Comparison of ENCODE assay signal across 10 cellular contexts in the genomic region with DNA sequence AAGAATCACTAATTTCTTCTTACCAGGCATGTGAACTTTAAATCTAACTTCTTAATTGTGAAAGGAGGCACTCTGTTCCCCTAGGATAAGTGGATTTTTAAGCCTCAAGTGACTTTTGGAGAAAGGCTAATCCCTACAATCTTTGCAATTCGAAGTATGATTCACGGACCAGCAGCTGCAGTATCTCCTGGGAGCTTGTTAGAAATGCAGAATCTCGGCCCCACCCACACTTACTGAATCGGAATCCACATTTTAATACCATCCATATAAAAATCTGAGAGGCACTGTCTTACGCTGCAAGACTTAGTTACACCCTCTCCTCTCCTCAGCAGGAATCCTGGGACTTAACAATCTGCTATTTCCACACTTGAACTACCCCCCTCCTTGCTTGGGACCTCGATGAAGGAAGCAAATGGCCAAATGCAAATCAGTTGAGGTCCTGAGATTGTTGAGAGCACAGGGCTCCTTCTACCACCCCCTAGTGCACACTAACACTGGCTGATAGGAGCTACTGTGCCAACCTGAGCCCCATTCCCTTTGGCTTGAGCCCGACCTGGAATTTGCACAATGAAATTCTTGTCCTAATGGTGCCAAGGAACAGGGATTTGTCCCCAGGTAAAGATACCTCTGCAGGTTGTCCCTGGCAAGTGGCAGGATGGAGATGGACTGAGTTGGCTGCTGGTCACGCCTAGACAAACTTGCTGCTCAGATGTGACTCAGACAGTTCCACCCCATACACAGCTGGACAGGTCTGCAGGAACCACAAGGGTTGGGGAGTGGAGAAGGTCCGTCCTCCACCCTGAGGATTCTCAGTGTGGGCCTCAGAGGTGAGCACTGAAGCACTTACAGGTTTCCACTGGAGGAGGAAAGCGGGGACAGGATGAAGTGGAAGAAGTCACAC. TPM values are rescaled to one million over a fixed set of nuclear protein-coding genes. Genes with fewer than 3 reads are reported as not detected.
A peak's percentile ranks its signal among the peaks of the same experiment; 100 is the strongest.
DNase-seq lines count a peak whose midpoint lies in the region; ATAC-seq and TF ChIP-seq lines count a peak whose summit lies in the region.
"Had no signal": no experiment of that assay in that cellular context is flagged by ENCODE, and none has a peak within 500 bp of the region (broad histone marks: within the 10 kb centered on the region; RNA-seq: fewer than 3 reads in every experiment).

No MANE protein-coding gene starts in this region.

- no TSS peak for BruUV-seq in OCI-LY7 (replicated peaks; lab: Mats Ljungman, UMichigan)

- H3K9me3 ChIP-seq in OCI-LY7 (ENCODE audit: low read length) = no peaks in the 10 kb centered on the region
- no peaks in the 10 kb centered on the region for H3K9me3 ChIP-seq in smooth muscle cell (replicated peaks; ENCODE audit: low read depth)

- peak; percentile 41 for ATAC-seq in GM18511 (IDR thresholded peaks at IDR 0.05; ENCODE audit: unreplicated experiment)
- peak; percentile 11 for ATAC-seq in foreskin keratinocyte
- no peak for ATAC-seq in GM21423 (IDR thresholded peaks at IDR 0.05; ENCODE audit: unreplicated experiment)
- ATAC-seq in HG03571 (IDR thresholded peaks at IDR 0.05; ENCODE audit: unreplicated experiment) = no peak
- ATAC-seq in GM21528 (IDR thresholded peaks at IDR 0.05; ENCODE audit: low FRiP score, unreplicated experiment) = no peak
- ATAC-seq: K562 had no signal

- H3K27ac ChIP-seq in OCI-LY7 (ENCODE audit: low read depth, low read length, poor library complexity, severe bottlenecking) = peak overlapping the region; percentile 11
- peak overlapping the region; percentile 67 for H3K27ac ChIP-seq in foreskin keratinocyte
- peak overlapping the region; percentile 53 for H3K27ac ChIP-seq in smooth muscle cell (ENCODE audit: low read depth)

- H4K20me1 ChIP-seq in OCI-LY7 (ENCODE audit: insufficient read depth, low read length) (peaks cover 25% of the 10 kb centered on the region), smooth muscle cell (ENCODE audit: low read depth) (peaks cover 100% of the 10 kb centered on the region)

- WGBS in smooth muscle cell (ENCODE audit: low lambda C conversion rate) = 49% methylated on average over 10 of the region's 10 CpGs

- CTCF ChIA-PET in OCI-LY7 (lab: Charles Lee; ENCODE audit: unreplicated experiment) = no interaction called here

- intact Hi-C loops in OCI-LY7 (cut with micrococcal nuclease; ENCODE audit: unreplicated experiment) = no loop called here

- H3K4me2 ChIP-seq in OCI-LY7 (ENCODE audit: low read length) = peak overlapping the region; percentile 43
- H3K4me2 ChIP-seq in smooth muscle cell = peak overlapping the region; percentile 37

- H3K79me2 ChIP-seq in OCI-LY7 (ENCODE audit: insufficient read depth, low read depth, low read length) (peaks cover 57% of the 10 kb centered on the region), smooth muscle cell (ENCODE audit: low read depth) (peaks cover 96% of the 10 kb centered on the region)

- no peaks in the 10 kb centered on the region for H3K9me2 ChIP-seq in OCI-LY7 (ENCODE audit: insufficient read depth, low read length)

- peak; percentile 35 for DNase-seq in OCI-LY7 (ENCODE audit: low spot score)
- peak in 1 of 2 donors; percentile 44 for DNase-seq in foreskin keratinocyte
- no peak for DNase-seq in smooth muscle cell (lab: John Stamatoyannopoulos, UW; ENCODE audit: unreplicated experiment)
- no peak for DNase-seq in amygdala (lab: John Stamatoyannopoulos, UW)
- DNase-seq: activated effector memory CD4-positive, alpha-beta T cell treated with Interleukin-2 at 50 U/mL for 16 hours had no signal

- H3K27me3 ChIP-seq in foreskin keratinocyte = no peaks in the 10 kb centered on the region
- H3K27me3 ChIP-seq in smooth muscle cell (ENCODE audit: low read depth) = no peaks in the 10 kb centered on the region

- H3F3A ChIP-seq in smooth muscle cell (ENCODE audit: low read depth) = peaks cover 12% of the 10 kb centered on the region

- TF ChIP-seq CTCF in OCI-LY7 (conservative IDR thresholded peaks at IDR 0.05; ENCODE audit: low read length) (peak; percentile 52), foreskin keratinocyte (conservative IDR thresholded peaks at IDR 0.05) (no peak), smooth muscle cell (IDR thresholded peaks at IDR 0.05; ENCODE audit: borderline replicate concordance, insufficient read depth, poor library complexity, severe bottlenecking) (no peak)

- H3K4me1 ChIP-seq in OCI-LY7 (ENCODE audit: insufficient read depth, low read length, poor library complexity, severe bottlenecking) = peaks cover 54% of the 10 kb centered on the region
- H3K4me1 ChIP-seq in foreskin keratinocyte = peaks cover 42% of the 10 kb centered on the region
- H3K4me1 ChIP-seq in smooth muscle cell (ENCODE audit: low read depth) = peaks cover 6% of the 10 kb centered on the region

- peak overlapping the region; percentile 12 for H3K4me3 ChIP-seq in OCI-LY7 (ENCODE audit: low read depth, low read length, poor library complexity, severe bottlenecking)
- no peak overlapping the region for H3K4me3 ChIP-seq in smooth muscle cell
- H3K4me3 ChIP-seq: K562 had no signal

- H3K36me3 ChIP-seq in OCI-LY7 (ENCODE audit: insufficient read depth, low read length) (peaks cover 35% of the 10 kb centered on the region), smooth muscle cell (ENCODE audit: low read depth) (peaks cover 6% of the 10 kb centered on the region)

- H2AFZ ChIP-seq in OCI-LY7 (ENCODE audit: low read length) (no peak overlapping the region), smooth muscle cell (ENCODE audit: low read depth) (no peak overlapping the region)

- POLR2A ChIA-PET in OCI-LY7 (lab: Charles Lee) = interaction anchor here (3.2 kb wide), 1 partner anchor 20 kb away, joined by 16 read pairs; the partner anchor contains the start of gene ITPRIP

- H3K9ac ChIP-seq in smooth muscle cell (ENCODE audit: low read depth) = no peak overlapping the region

RNA-seq across cellular contexts. Expression of gene ITPRIP, which starts 20.8 kb away (rescaled TPM):
- total RNA-seq in OCI-LY7 (2014; rRNA removed; shearing (Covaris generic)) = 3.3 and 6.0 TPM in 2 replicates
- total RNA-seq in OCI-LY7 (2022) (18.0 and 19.6 TPM in 2 replicates), foreskin keratinocyte (12.3 and 12.4 TPM in 2 replicates), smooth muscle cell (26.5 and 33.6 TPM in 2 replicates)
- polyA plus RNA-seq in foreskin keratinocyte (11.2 and 11.3 TPM in 2 replicates), smooth muscle cell (44.5 and 59.3 TPM in 2 replicates)

RNA-seq across cellular contexts. Expression of gene CFAP58, which starts 36.2 kb away (rescaled TPM):
- total RNA-seq in OCI-LY7 (2014; rRNA removed; shearing (Covaris generic)) = 0.09 and 0.36 TPM in 2 replicates
- total RNA-seq in OCI-LY7 (2022) (1.5 and 2.0 TPM in 2 replicates), foreskin keratinocyte (0.17 and 0.74 TPM in 2 replicates), smooth muscle cell (0.04 and 0.54 TPM in 2 replicates)
- polyA plus RNA-seq in foreskin keratinocyte (0.25 and 0.48 TPM in 2 replicates), smooth muscle cell (0.39 and 0.73 TPM in 2 replicates)

RNA-seq across cellular contexts. Expression of gene GSTO2, which starts 48.5 kb away (rescaled TPM):
- 1.6 and 8.2 TPM in 2 replicates for total RNA-seq in OCI-LY7 (2014; rRNA removed; shearing (Covaris generic))
- total RNA-seq in OCI-LY7 (2022) = 1.6 and 2.2 TPM in 2 replicates
- 45.0 and 55.8 TPM in 2 replicates for total RNA-seq in foreskin keratinocyte
- polyA plus RNA-seq in foreskin keratinocyte = 55.4 and 65.9 TPM in 2 replicates
- 1.8 and 2.1 TPM in 2 replicates for total RNA-seq in smooth muscle cell
- polyA plus RNA-seq in smooth muscle cell = 3.7 and 4.9 TPM in 2 replicates

Comparison
In these comparisons a context has a peak if more than half of its experiments do, and no peak if none do; other contexts are left out.
1. ATAC-seq: peak in GM18511 (single experiment) and foreskin keratinocyte (single experiment); none in GM21423 (single experiment), HG03571 (single experiment) and GM21528 (single experiment).
2. H3K27ac ChIP-seq: peak in every context shown above with its lines; median percentile 67 in foreskin keratinocyte; 53 in smooth muscle cell; 11 in OCI-LY7.